Comparison of ENCODE assay signal across 8 cellular contexts in genomic region chr2:230318190-230319121, GRCh38. TPM values are rescaled to one million over a fixed set of nuclear protein-coding genes. Genes with fewer than 3 reads are reported as not detected.
DNase-seq lines count a peak whose midpoint lies in the region; ATAC-seq lines count a peak whose summit lies in the region.

No MANE protein-coding gene starts in this region.

- H3K36me3 Mint-ChIP-seq in activated naive CD4-positive, alpha-beta T cell treated with anti-CD3 and anti-CD28 coated beads, Interleukin-2, amount 10 ng/mL, durations not matched to agents 7 days and 5 days, result peaks cover 62% of the 10 kb centered on the region
- peaks cover 6% of the 10 kb centered on the region for H3K36me3 Mint-ChIP-seq in stimulated activated effector memory CD8-positive, alpha-beta T cell treated with anti-CD3 and anti-CD28 coated beads, Interleukin-12 subunit alpha, Interleukin-12 subunit beta, amount 100 ng/mL, for 72 hours

- peak overlapping the region; percentile 96 for H3K27ac Mint-ChIP-seq in activated naive CD4-positive, alpha-beta T cell treated with anti-CD3 and anti-CD28 coated beads, Interleukin-2, amount 10 ng/mL, durations not matched to agents 7 days and 5 days
- H3K27ac Mint-ChIP-seq in stimulated activated effector memory CD8-positive, alpha-beta T cell treated with anti-CD3 and anti-CD28 coated beads, Interleukin-12 subunit alpha, Interleukin-12 subunit beta, amount 100 ng/mL, for 72 hours, result peak overlapping the region; percentile 69

- H3K27me3 Mint-ChIP-seq in activated naive CD4-positive, alpha-beta T cell treated with anti-CD3 and anti-CD28 coated beads, Interleukin-2, amount 10 ng/mL, durations not matched to agents 7 days and 5 days, result no peaks in the 10 kb centered on the region

- ATAC-seq in HG02938 (IDR thresholded peaks at IDR 0.05; ENCODE audit: unreplicated experiment), result peak; percentile 45
- ATAC-seq in stimulated activated effector memory CD8-positive, alpha-beta T cell treated with anti-CD3 and anti-CD28 coated beads, Interleukin-12 subunit alpha, Interleukin-12 subunit beta, amount 100 ng/mL, for 72 hours, result peak; percentile 2

- H3K4me1 Mint-ChIP-seq in activated naive CD4-positive, alpha-beta T cell treated with anti-CD3 and anti-CD28 coated beads, Interleukin-2, amount 10 ng/mL, durations not matched to agents 7 days and 5 days, result peaks cover 70% of the 10 kb centered on the region
- H3K4me1 Mint-ChIP-seq in stimulated activated effector memory CD8-positive, alpha-beta T cell treated with anti-CD3 and anti-CD28 coated beads, Interleukin-12 subunit alpha, Interleukin-12 subunit beta, amount 100 ng/mL, for 72 hours, result peaks cover 64% of the 10 kb centered on the region

- CTCF ChIA-PET in activated naive CD4-positive, alpha-beta T cell treated with anti-CD3 and anti-CD28 coated beads, Interleukin-2, amount 10 ng/mL, durations not matched to agents 7 days and 5 days (lab: Charles Lee), result interaction anchor here (1.2 to 1.3 kb wide), 2 partner anchors 98 to 251 kb away, joined by 3 read pairs; partner anchors contain the start of gene SP110

- H3K9me3 Mint-ChIP-seq in activated naive CD4-positive, alpha-beta T cell treated with anti-CD3 and anti-CD28 coated beads, Interleukin-2, amount 10 ng/mL, durations not matched to agents 7 days and 5 days, result peaks cover 12% of the 10 kb centered on the region
- H3K9me3 Mint-ChIP-seq in stimulated activated effector memory CD8-positive, alpha-beta T cell treated with anti-CD3 and anti-CD28 coated beads, Interleukin-12 subunit alpha, Interleukin-12 subunit beta, amount 100 ng/mL, for 72 hours, result no peaks in the 10 kb centered on the region

- DNase-seq in activated naive CD4-positive, alpha-beta T cell treated with anti-CD3 and anti-CD28 coated beads, Interleukin-2, amount 10 ng/mL, durations not matched to agents 7 days and 5 days, result peak; percentile 35
- no peak for DNase-seq in activated naive CD4-positive, alpha-beta T cell treated with Interleukin-2 at 50 U/mL for 16 hours
- DNase-seq in OCI-M1 (lab: John Stamatoyannopoulos, UW), result peak; percentile 46
- DNase-seq in stimulated activated effector memory CD8-positive, alpha-beta T cell treated with anti-CD3 and anti-CD28 coated beads, Interleukin-12 subunit alpha, Interleukin-12 subunit beta, amount 100 ng/mL, for 72 hours (ENCODE audit: low spot score in 2 of 2), result no peak
- DNase-seq in amniotic stem cell (lab: John Stamatoyannopoulos, UW), result no peak
- no peak for DNase-seq in activated gamma-delta T cell (lab: John Stamatoyannopoulos, UW)
- no peak for DNase-seq in ureter (ENCODE audit: low spot score)

- peak overlapping the region; percentile 52 for H3K4me3 Mint-ChIP-seq in activated naive CD4-positive, alpha-beta T cell treated with anti-CD3 and anti-CD28 coated beads, Interleukin-2, amount 10 ng/mL, durations not matched to agents 7 days and 5 days
- H3K4me3 Mint-ChIP-seq in stimulated activated effector memory CD8-positive, alpha-beta T cell treated with anti-CD3 and anti-CD28 coated beads, Interleukin-12 subunit alpha, Interleukin-12 subunit beta, amount 100 ng/mL, for 72 hours, result peak overlapping the region; percentile 42

RNA-seq across cellular contexts. Expression of gene SP140L, which starts 8.5 kb away (rescaled TPM):
- 39.0 TPM for total RNA-seq in ureter

Comparison
In these comparisons a context has a peak if more than half of its experiments do, and no peak if none do; other contexts are left out.
1. DNase-seq: peak in activated naive CD4-positive, alpha-beta T cell treated with anti-CD3 and anti-CD28 coated beads, Interleukin-2, amount 10 ng/mL, durations not matched to agents 7 days and 5 days (single experiment) and OCI-M1 (single experiment); none in activated naive CD4-positive, alpha-beta T cell treated with Interleukin-2 at 50 U/mL for 16 hours (single experiment), stimulated activated effector memory CD8-positive, alpha-beta T cell treated with anti-CD3 and anti-CD28 coated beads, Interleukin-12 subunit alpha, Interleukin-12 subunit beta, amount 100 ng/mL, for 72 hours (0 of 2), amniotic stem cell (single experiment), activated gamma-delta T cell (single experiment) and ureter (single experiment).